ENCODE assay signal across 8 cellular contexts in genomic region chr2:18559941-18560796, GRCh38. TPM values are rescaled to one million over a fixed set of nuclear protein-coding genes. Genes with fewer than 3 reads are reported as not detected.
DNase-seq lines count a peak whose midpoint lies in the region; TF ChIP-seq lines count a peak whose summit lies in the region.

Gene RDH14 (minus strand): TSS chr2:18560653. CDS start chr2:18560572, 81 bp downstream.

- no peak within 1 kb of the TSS for H2BK5ac ChIP-seq in H9 (ENCODE audit: insufficient read length, low read length)

- H3K4me3 Mint-ChIP-seq in H9 = peak within 1 kb of the TSS; percentile 91 to 93
- H3K4me3 Mint-ChIP-seq in nephron = peak within 1 kb of the TSS; percentile 91 to 99 (median 98)
- peak within 1 kb of the TSS; percentile 88 for H3K4me3 Mint-ChIP-seq in stimulated activated naive CD8-positive, alpha-beta T cell treated with anti-CD3 and anti-CD28 coated beads, Interleukin-15, Interleukin-2, amounts not matched to agents 100 ng/mL and 50 ng/mL, for 24 hours

- H3K27ac ChIP-seq in H9 (ENCODE audit: insufficient read length, low read depth, low read length) = no peak within 1 kb of the TSS

- H2BK12ac ChIP-seq in H9 (ENCODE audit: insufficient read length, low read depth, low read length) = no peak within 1 kb of the TSS

- H4K20me1 ChIP-seq in H9 (ENCODE audit: control insufficient read depth, insufficient read depth, insufficient read length) = no peaks in the 10 kb centered on the region

- H3K9me3 ChIP-seq in H9 (ENCODE audit: control insufficient read depth, low read depth, low read length) (no peaks in the 10 kb centered on the region), MG63 (peaks cover 4% of the 10 kb centered on the region; the same call in 1 of the 2 replicates)

- DNase-seq in ELR (ENCODE audit: low read depth) (peak; percentile 91), H9 (peak; percentile 96), MG63 (peak; percentile 93), SHP77 treated with DMSO at 0.1 percent for 48 hours (lab: John Stamatoyannopoulos, UW) (peak; percentile 85), fibroblast of the aortic adventitia (ENCODE audit: low read depth) (peak; percentile 90)
- peak; percentile 96 for DNase-seq in activated effector memory CD4-positive, alpha-beta T cell treated with anti-CD3 and anti-CD28 coated beads, Interleukin-2, amount 50 U/mL, for 16 hours

- no peak within 1 kb of the TSS for H4K5ac ChIP-seq in H9 (ENCODE audit: insufficient read length, low read depth, low read length)

- peak within 1 kb of the TSS; percentile 43 for H3K18ac ChIP-seq in H9 (ENCODE audit: insufficient read length, low read depth, low read length)

- H2BK120ac ChIP-seq in H9 (ENCODE audit: low read depth, low read length, poor library complexity, severe bottlenecking) = no peak within 1 kb of the TSS

- no peak within 1 kb of the TSS for H2AK5ac ChIP-seq in H9 (ENCODE audit: insufficient read length, low read length)

- H3K9me3 Mint-ChIP-seq in H9 (no peaks in the 10 kb centered on the region), nephron (peaks cover 17% of the 10 kb centered on the region)
- peaks cover 2% of the 10 kb centered on the region for H3K9me3 Mint-ChIP-seq in stimulated activated naive CD8-positive, alpha-beta T cell treated with anti-CD3 and anti-CD28 coated beads, Interleukin-15, Interleukin-2, amounts not matched to agents 100 ng/mL and 50 ng/mL, for 24 hours

- H3T11ph ChIP-seq in H9 (ENCODE audit: low read length) = no peak within 1 kb of the TSS

- H3K79me2 ChIP-seq in H9 (ENCODE audit: insufficient read depth, low read length) = peaks cover 4% of the 10 kb centered on the region; the same call in 1 of the 2 replicates

- H2AFZ ChIP-seq in H9 (ENCODE audit: low read length) = no peak within 1 kb of the TSS

- H4K91ac ChIP-seq in H9 (ENCODE audit: insufficient read length, low read depth, low read length) = no peak within 1 kb of the TSS

- peaks cover 4% of the 10 kb centered on the region for H3K79me1 ChIP-seq in H9 (ENCODE audit: insufficient read depth, low read depth, low read length, poor library complexity, severe bottlenecking)

- H3K4me1 ChIP-seq in H9 (ENCODE audit: insufficient read depth, low read length) = peaks cover 4% of the 10 kb centered on the region; the same call in 1 of the 2 replicates

- peaks cover 17% of the 10 kb centered on the region for H3K36me3 ChIP-seq in MG63

- peak within 1 kb of the TSS; percentile 62 for H3K9ac ChIP-seq in H9 (ENCODE audit: extremely low read depth, insufficient read length, low read length)

- no peaks in the 10 kb centered on the region for H3K27me3 ChIP-seq in H9 (ENCODE audit: insufficient read depth, low read length)
- H3K27me3 ChIP-seq in MG63 = no peaks in the 10 kb centered on the region

- H3K27ac Mint-ChIP-seq in H9 (peak within 1 kb of the TSS; percentile 66 to 97 (median 91); a peak in 6 of 7 replicates), nephron (peak within 1 kb of the TSS; percentile 98 to 99 (median 99))
- peak within 1 kb of the TSS; percentile 94 for H3K27ac Mint-ChIP-seq in stimulated activated naive CD8-positive, alpha-beta T cell treated with anti-CD3 and anti-CD28 coated beads, Interleukin-15, Interleukin-2, amounts not matched to agents 100 ng/mL and 50 ng/mL, for 24 hours

- WGBS in H9 (ENCODE audit: extremely low coverage, insufficient read length, low lambda C conversion rate) = no CpG with 5 or more reads among the region's 84 CpGs

- H3K4ac ChIP-seq in H9 (ENCODE audit: low read depth, low read length) = no peak within 1 kb of the TSS

- H3K36me3 Mint-ChIP-seq in H9 (ENCODE audit: insufficient read depth in 1 of 3, low read depth in 3 of 3) (peaks cover 5 to 7% (median 6%) of the 10 kb centered on the region in 3 experiments), nephron (ENCODE audit: low read depth) (peaks cover 45% of the 10 kb centered on the region)
- H3K36me3 Mint-ChIP-seq in stimulated activated naive CD8-positive, alpha-beta T cell treated with anti-CD3 and anti-CD28 coated beads, Interleukin-15, Interleukin-2, amounts not matched to agents 100 ng/mL and 50 ng/mL, for 24 hours (ENCODE audit: low read depth) = peaks cover 52% of the 10 kb centered on the region

- H3K4me1 Mint-ChIP-seq in H9 (peaks cover 22 to 23% of the 10 kb centered on the region in 2 experiments), nephron (peaks cover 40% of the 10 kb centered on the region)
- H3K4me1 Mint-ChIP-seq in stimulated activated naive CD8-positive, alpha-beta T cell treated with anti-CD3 and anti-CD28 coated beads, Interleukin-15, Interleukin-2, amounts not matched to agents 100 ng/mL and 50 ng/mL, for 24 hours (ENCODE audit: low read depth) = peaks cover 45% of the 10 kb centered on the region

- no peak within 1 kb of the TSS for H3K23ac ChIP-seq in H9 (ENCODE audit: insufficient read length, low read depth, low read length)

- peaks cover 7% of the 10 kb centered on the region for H3K23me2 ChIP-seq in H9 (ENCODE audit: insufficient read length, low read depth, low read length, poor library complexity, severe bottlenecking)

- H3K4me2 ChIP-seq in H9 (ENCODE audit: insufficient read depth, insufficient read length, low read length) = peak within 1 kb of the TSS; percentile 74

- H2BK20ac ChIP-seq in H9 (ENCODE audit: low read depth, low read length, poor library complexity, severe bottlenecking) = no peak within 1 kb of the TSS

- H3K27me3 Mint-ChIP-seq in H9 (ENCODE audit: low read depth) = peaks cover 1% of the 10 kb centered on the region; the same call in 1 of the 2 replicates
- no peaks in the 10 kb centered on the region for H3K27me3 Mint-ChIP-seq in nephron (ENCODE audit: low read depth)
- H3K27me3 Mint-ChIP-seq in stimulated activated naive CD8-positive, alpha-beta T cell treated with anti-CD3 and anti-CD28 coated beads, Interleukin-15, Interleukin-2, amounts not matched to agents 100 ng/mL and 50 ng/mL, for 24 hours = no peaks in the 10 kb centered on the region

- no peak within 1 kb of the TSS for H4K8ac ChIP-seq in H9 (replicated peaks; ENCODE audit: insufficient read length, low read depth, low read length)

- TF ChIP-seq CTCF in H9 (conservative IDR thresholded peaks at IDR 0.05) (no peak), fibroblast of the aortic adventitia (IDR thresholded peaks at IDR 0.05; ENCODE audit: insufficient read depth, low read length) (no peak), nephron (IDR thresholded peaks at IDR 0.05; ENCODE audit: unreplicated experiment in 3 of 3) (peak in 1 of 3 experiments; percentile 15)

- H3K4me3 ChIP-seq in MG63 = peak within 1 kb of the TSS; percentile 80
- H3K4me3 ChIP-seq in fibroblast of the aortic adventitia (ENCODE audit: low read depth, low read length) = peak within 1 kb of the TSS; percentile 75

- no peak within 1 kb of the TSS for H2BK15ac ChIP-seq in H9 (ENCODE audit: low read depth, low read length)

- H3K56ac ChIP-seq in H9 (ENCODE audit: insufficient read length, low read depth, low read length) = no peak within 1 kb of the TSS

- peak within 1 kb of the TSS; percentile 5; the same call in 1 of the 2 replicates for H3K14ac ChIP-seq in H9 (ENCODE audit: insufficient read depth, low read length)

RNA-seq across cellular contexts. Expression of gene RDH14, which starts in this region (rescaled TPM):
- total RNA-seq in H9 (2021) (23.4 and 25.5 TPM in 2 replicates), fibroblast of the aortic adventitia (ENCODE audit: low replicate concordance) (34.5 and 40.5 TPM in 2 replicates)
- total RNA-seq in MG63 (2014; rRNA removed; shearing (Covaris generic); ENCODE audit: low replicate concordance) = 29.1 and 34.6 TPM in 2 replicates
